In the genomic region with DNA sequence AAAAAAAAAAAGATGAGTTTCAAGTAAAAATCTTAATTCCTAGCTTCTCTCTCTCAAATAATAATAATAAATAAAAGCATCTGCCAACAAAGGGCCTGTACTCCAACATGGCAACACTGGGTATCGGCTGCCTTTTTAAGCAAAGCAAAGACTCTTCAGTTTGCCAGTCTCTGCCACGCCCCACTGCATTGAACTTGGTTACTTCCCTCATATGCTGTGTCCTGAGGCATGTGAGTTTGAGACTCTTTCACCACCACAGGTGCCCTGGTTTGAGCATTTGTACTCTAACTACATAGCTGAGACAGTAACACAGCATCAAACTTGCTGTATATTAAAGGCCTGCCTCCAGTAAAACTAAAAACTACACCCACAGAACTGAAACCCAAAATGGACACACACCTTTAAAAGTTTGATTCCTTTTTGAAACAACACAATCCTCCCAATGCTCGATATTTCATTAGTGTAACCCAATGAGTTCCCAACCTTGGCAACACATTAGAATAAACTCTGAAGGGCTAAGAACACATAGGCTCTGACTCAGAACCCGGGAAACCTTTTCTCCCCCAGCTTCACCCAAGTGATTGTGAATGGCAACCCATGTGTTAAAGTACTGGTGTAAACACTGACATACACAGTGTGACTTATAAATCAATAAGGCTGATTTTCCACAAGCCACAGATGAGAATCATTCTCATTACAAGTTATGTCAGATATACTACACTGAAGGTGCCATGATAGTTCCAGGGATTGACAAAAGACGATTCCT, we compare ENCODE assay signal across 1 cellular context.
TF ChIP-seq lines count a peak whose summit lies in the region.

No MANE protein-coding gene starts in this region.

TF ChIP-seq in IMR-90, 13 proteins besides CTCF, POLR2A, EP300 and RAD21:
- TF ChIP-seq FOS (IDR thresholded peaks at IDR 0.05; ENCODE audit: low read depth, low read length) (peak; percentile 9; the same call in 1 of the 2 replicates), SMC3 (IDR thresholded peaks at IDR 0.05; ENCODE audit: low read depth, low read length) (no peak), MAFK (IDR thresholded peaks at IDR 0.05; ENCODE audit: low read depth, low read length) (no peak)
TF ChIP-seq in IMR-90: peak in this region for 1.
